29 cellular contexts compared by ENCODE assay signal in genomic region chr1:193979219-193979618, GRCh38.
"Had no signal": no experiment of that assay in that cellular context is flagged by ENCODE, and none has a peak within 500 bp of the region (broad histone marks: within the 10 kb centered on the region; RNA-seq: fewer than 3 reads in every experiment).

No MANE protein-coding gene starts in this region.

- DNase-seq: activated CD4-positive, alpha-beta T cell treated with anti-CD3 and anti-CD28 coated beads for 1 hour; activated CD4-positive, alpha-beta T cell treated with anti-CD3 and anti-CD28 coated beads, Interleukin-2, amount 10 ng/mL, durations not matched to agents 24 days and 14 days; activated CD4-positive, alpha-beta T cell treated with anti-CD3 and anti-CD28 coated beads, Interleukin-2, amount 50 U/mL, for 48 hours; activated CD8-positive, alpha-beta memory T cell treated with anti-CD3 and anti-CD28 coated beads, Interleukin-2, amount 10 ng/mL, durations not matched to agents 7 days and 5 days; activated effector memory CD4-positive, alpha-beta T cell treated with Interleukin-2 at 50 U/mL for 16 hours; activated naive CD4-positive, alpha-beta T cell; activated naive CD8-positive, alpha-beta T cell treated with anti-CD3 and anti-CD28 coated beads, Interleukin-2, amount 50 U/mL, for 24 hours; activated T-cell treated with anti-CD3 and anti-CD28 coated beads, Interleukin-2, amount 50 U/mL, for 24 hours; amniotic stem cell; brain microvascular endothelial cell; cerebellar nuclear complex; IMR-90; Kasumi-1; KBM-7; NCI-H1092; NCI-H2029; NCI-H2107; NCI-H2227 treated with DMSO at 0.1 percent for 48 hours; NCI-H446 treated with DMSO at 0.1 percent for 48 hours; NCI-H524 treated with DMSO at 0.1 percent for 48 hours; Peyer's patch; Right ventricle myocardium superior had no signal

- H3K36me3 Mint-ChIP-seq: activated CD8-positive, alpha-beta memory T cell treated with anti-CD3 and anti-CD28 coated beads, Interleukin-2, amount 10 ng/mL, durations not matched to agents 7 days and 5 days; activated naive CD4-positive, alpha-beta T cell treated with anti-CD3 and anti-CD28 coated beads, Interleukin-2, amount 50 U/mL, for 24 hours had no signal

- H3K4me1 ChIP-seq: Peyer's patch, SJCRH30 had no signal

- H3K4me3 Mint-ChIP-seq: activated CD4-positive, alpha-beta T cell treated with anti-CD3 and anti-CD28 coated beads, Interleukin-2, amount 10 ng/mL, durations not matched to agents 24 days and 14 days; activated CD8-positive, alpha-beta memory T cell treated with anti-CD3 and anti-CD28 coated beads, Interleukin-2, amount 10 ng/mL, durations not matched to agents 7 days and 5 days; activated naive CD4-positive, alpha-beta T cell treated with anti-CD3 and anti-CD28 coated beads, Interleukin-2, amount 50 U/mL, for 24 hours; activated naive CD8-positive, alpha-beta T cell treated with anti-CD3 and anti-CD28 coated beads, Interleukin-2, amount 50 U/mL, for 24 hours; activated T-cell treated with anti-CD3 and anti-CD28 coated beads, Interleukin-2, amount 50 U/mL, for 24 hours; activated T-helper 1 cell treated with anti-CD3 and anti-CD28 coated beads, Interleukin-12 subunit alpha, Interleukin-12 subunit beta, Interleukin-2, Interleukin-4 antibody, amounts not matched to agents 30 ng/mL and 10 ng/mL and 1 ng/mL, durations not matched to agents 14 hours and 24 hours and 36 hours; T-helper 1 cell treated with Interleukin-12 subunit alpha and Interleukin-12 subunit beta and Interleukin-4 antibody, amounts not matched to agents 30 μg/mL and 1 μg/mL, for 36 hours had no signal

- H3K4me3 ChIP-seq: cardiac muscle cell, Peyer's patch, SJCRH30 had no signal

- H3K9me3 Mint-ChIP-seq: activated naive CD4-positive, alpha-beta T cell treated with anti-CD3 and anti-CD28 coated beads, Interleukin-2, amount 50 U/mL, for 24 hours; activated T-cell treated with anti-CD3 and anti-CD28 coated beads, Interleukin-2, amount 50 U/mL, for 24 hours; activated T-helper 1 cell treated with anti-CD3 and anti-CD28 coated beads, Interleukin-12 subunit alpha, Interleukin-12 subunit beta, Interleukin-2, Interleukin-4 antibody, amounts not matched to agents 30 ng/mL and 10 ng/mL and 1 ng/mL, durations not matched to agents 14 hours and 24 hours and 36 hours; T-helper 1 cell treated with Interleukin-12 subunit alpha and Interleukin-12 subunit beta and Interleukin-4 antibody, amounts not matched to agents 30 μg/mL and 1 μg/mL, for 36 hours had no signal

- ATAC-seq: activated CD8-positive, alpha-beta memory T cell treated with anti-CD3 and anti-CD28 coated beads, Interleukin-2, amount 10 ng/mL, durations not matched to agents 7 days and 5 days; activated naive CD8-positive, alpha-beta T cell treated with anti-CD3 and anti-CD28 coated beads, Interleukin-2, amount 50 U/mL, for 24 hours; SK-N-SH treated with all-trans-retinoic acid at 6 μM for 48 hours had no signal

- H3K36me3 ChIP-seq: brain microvascular endothelial cell, cardiac muscle cell, Peyer's patch, SJCRH30 had no signal

- H3K27me3 ChIP-seq: brain microvascular endothelial cell, cardiac muscle cell, Peyer's patch, SJCRH30 had no signal

- H3K4me1 Mint-ChIP-seq: activated CD4-positive, alpha-beta T cell treated with anti-CD3 and anti-CD28 coated beads, Interleukin-2, amount 10 ng/mL, durations not matched to agents 24 days and 14 days; activated CD8-positive, alpha-beta memory T cell treated with anti-CD3 and anti-CD28 coated beads, Interleukin-2, amount 10 ng/mL, durations not matched to agents 7 days and 5 days; activated naive CD4-positive, alpha-beta T cell treated with anti-CD3 and anti-CD28 coated beads, Interleukin-2, amount 50 U/mL, for 24 hours; activated naive CD8-positive, alpha-beta T cell treated with anti-CD3 and anti-CD28 coated beads, Interleukin-2, amount 50 U/mL, for 24 hours had no signal

- H3K9me3 ChIP-seq: Peyer's patch, SJCRH30 had no signal

- H3K27ac ChIP-seq: brain microvascular endothelial cell, cardiac muscle cell, Peyer's patch, RWPE1, SJCRH30 had no signal

- H3K27ac Mint-ChIP-seq: activated CD4-positive, alpha-beta T cell treated with anti-CD3 and anti-CD28 coated beads, Interleukin-2, amount 10 ng/mL, durations not matched to agents 24 days and 14 days; activated CD8-positive, alpha-beta memory T cell treated with anti-CD3 and anti-CD28 coated beads, Interleukin-2, amount 10 ng/mL, durations not matched to agents 7 days and 5 days; activated naive CD4-positive, alpha-beta T cell treated with anti-CD3 and anti-CD28 coated beads, Interleukin-2, amount 50 U/mL, for 24 hours; activated naive CD8-positive, alpha-beta T cell treated with anti-CD3 and anti-CD28 coated beads, Interleukin-2, amount 50 U/mL, for 24 hours; activated T-cell treated with anti-CD3 and anti-CD28 coated beads, Interleukin-2, amount 50 U/mL, for 24 hours; activated T-helper 1 cell treated with anti-CD3 and anti-CD28 coated beads, Interleukin-12 subunit alpha, Interleukin-12 subunit beta, Interleukin-2, Interleukin-4 antibody, amounts not matched to agents 30 ng/mL and 10 ng/mL and 1 ng/mL, durations not matched to agents 14 hours and 24 hours and 36 hours; T-helper 1 cell treated with Interleukin-12 subunit alpha and Interleukin-12 subunit beta and Interleukin-4 antibody, amounts not matched to agents 30 μg/mL and 1 μg/mL, for 36 hours had no signal

- H3K27me3 Mint-ChIP-seq: activated CD4-positive, alpha-beta T cell treated with anti-CD3 and anti-CD28 coated beads, Interleukin-2, amount 10 ng/mL, durations not matched to agents 24 days and 14 days; activated CD8-positive, alpha-beta memory T cell treated with anti-CD3 and anti-CD28 coated beads, Interleukin-2, amount 10 ng/mL, durations not matched to agents 7 days and 5 days; activated naive CD4-positive, alpha-beta T cell treated with anti-CD3 and anti-CD28 coated beads, Interleukin-2, amount 50 U/mL, for 24 hours; activated naive CD8-positive, alpha-beta T cell treated with anti-CD3 and anti-CD28 coated beads, Interleukin-2, amount 50 U/mL, for 24 hours; activated T-cell treated with anti-CD3 and anti-CD28 coated beads, Interleukin-2, amount 50 U/mL, for 24 hours had no signal
